Comparison of ENCODE assay signal across 20 cellular contexts in the genomic region with DNA sequence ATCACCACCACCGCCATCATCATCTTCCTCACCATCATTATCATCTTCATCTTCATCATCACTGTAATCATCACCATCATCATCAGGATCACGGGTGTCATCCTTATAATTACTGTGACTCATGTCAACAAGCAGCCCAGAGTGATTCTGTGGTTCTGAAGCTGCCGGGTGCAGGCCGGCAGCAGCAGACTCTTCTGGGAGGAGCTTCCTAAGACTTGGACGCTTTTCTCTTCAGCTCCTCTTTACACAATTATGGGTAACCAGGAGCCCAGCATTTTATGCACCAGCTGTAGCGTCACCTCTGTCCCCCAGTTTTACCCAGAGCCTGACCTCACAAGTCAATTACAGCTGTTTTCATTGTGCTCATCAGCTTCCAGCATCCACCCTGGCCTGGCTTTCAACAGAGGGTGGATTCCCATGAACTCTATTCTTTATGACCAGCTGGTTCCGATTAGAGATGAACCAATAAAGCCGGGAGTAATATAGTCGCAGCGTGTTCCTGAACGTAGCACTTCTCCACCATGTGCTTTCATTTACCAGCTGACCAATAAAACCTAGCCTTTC.
DNase-seq lines count a peak whose midpoint lies in the region; TF ChIP-seq lines count a peak whose summit lies in the region.
"Had no signal": no experiment of that assay in that cellular context is flagged by ENCODE, and none has a peak within 500 bp of the region (broad histone marks: within the 10 kb centered on the region; RNA-seq: fewer than 3 reads in every experiment).

No MANE protein-coding gene starts in this region.

- WGBS in GM23248 (ENCODE audit: low coverage in 1 of 2, low lambda C conversion rate in 2 of 2, missing lambda C conversion rate in 2 of 2), 2 experiments: 8% methylated on average over 11 of the region's 11 CpGs
- WGBS in hepatocyte (ENCODE audit: low lambda C conversion rate, missing lambda C conversion rate): 49% methylated on average over 11 of the region's 11 CpGs
- 40% methylated on average over 11 of the region's 11 CpGs for WGBS in smooth muscle cell (ENCODE audit: low lambda C conversion rate)

- H3K4me1 ChIP-seq in GM23248 (ENCODE audit: insufficient read depth) (peaks cover 10% of the 10 kb centered on the region), hepatocyte (ENCODE audit: insufficient read depth) (peaks cover 26% of the 10 kb centered on the region), smooth muscle cell (ENCODE audit: low read depth) (no peaks in the 10 kb centered on the region)
- H3K4me1 ChIP-seq: breast epithelium, foreskin keratinocyte, left lung, pancreas had no signal

- DNase-seq in GM23248 (peak; percentile 91), cardiac fibroblast (ENCODE audit: low read depth in 2 of 2) (peak; percentile 14 to 26), hepatocyte (ENCODE audit: low spot score) (peak; percentile 62), NCI-H2227 (lab: John Stamatoyannopoulos, UW; ENCODE audit: unreplicated experiment) (no peak), brain microvascular endothelial cell (no peak), NCI-H510A (lab: John Stamatoyannopoulos, UW) (no peak), smooth muscle cell (lab: John Stamatoyannopoulos, UW; ENCODE audit: unreplicated experiment) (no peak)
- DNase-seq: activated CD4-positive, alpha-beta memory T cell treated with anti-CD3 and anti-CD28 coated beads for 36 hours; activated T-cell treated with anti-CD3 and anti-CD28 coated beads, Interleukin-2, amount 50 U/mL, for 24 hours; CD4-positive, CD25-positive, alpha-beta regulatory T cell; effector CD4-positive, alpha-beta T cell; foreskin keratinocyte; left lung; MG63; NCI-H1694; NCI-H446 treated with DMSO at 0.1 percent for 48 hours; pancreas; small intestine had no signal

- H3K9me3 ChIP-seq in GM23248 (ENCODE audit: low read depth) (no peaks in the 10 kb centered on the region), hepatocyte (ENCODE audit: low read depth) (no peaks in the 10 kb centered on the region), smooth muscle cell (replicated peaks; ENCODE audit: low read depth) (no peaks in the 10 kb centered on the region)
- H3K9me3 ChIP-seq: breast epithelium, left lung, pancreas, thoracic aorta had no signal

- no peak for TF ChIP-seq CTCF in cardiac fibroblast (IDR thresholded peaks at IDR 0.05; ENCODE audit: low read depth, low read length)
- TF ChIP-seq CTCF in hepatocyte (IDR thresholded peaks at IDR 0.05; ENCODE audit: poor library complexity): no peak
- TF ChIP-seq CTCF in brain microvascular endothelial cell (IDR thresholded peaks at IDR 0.05; ENCODE audit: low read depth, low read length, missing control alignments): no peak
- no peak for TF ChIP-seq CTCF in smooth muscle cell (IDR thresholded peaks at IDR 0.05; ENCODE audit: borderline replicate concordance, insufficient read depth, poor library complexity, severe bottlenecking)

- H3K4me3 ChIP-seq in GM23248 (no peak overlapping the region), cardiac fibroblast (replicated peaks in 1 of 2; ENCODE audit: low read depth in 2 of 2, low read length in 2 of 2) (no peak overlapping the region), hepatocyte (no peak overlapping the region), brain microvascular endothelial cell (ENCODE audit: low read depth, low read length) (no peak overlapping the region), smooth muscle cell (no peak overlapping the region)
- H3K4me3 ChIP-seq: breast epithelium, left lung, MG63, pancreas, thoracic aorta had no signal

- H2AFZ ChIP-seq in GM23248 (no peak overlapping the region), hepatocyte (no peak overlapping the region), smooth muscle cell (ENCODE audit: low read depth) (no peak overlapping the region)

- in situ Hi-C loops in GM23248 (cut with MboI): no loop called here
- in situ Hi-C loops in brain microvascular endothelial cell (cut with HindIII; ENCODE audit: low pct_ligation_motif_present, low sequenced_read_pairs): no loop called here

- H3K27me3 ChIP-seq in GM23248 (replicated peaks; ENCODE audit: insufficient read depth): peaks cover 55% of the 10 kb centered on the region
- H3K27me3 ChIP-seq in hepatocyte: peaks cover 3% of the 10 kb centered on the region
- H3K27me3 ChIP-seq in brain microvascular endothelial cell (replicated peaks): no peaks in the 10 kb centered on the region
- no peaks in the 10 kb centered on the region for H3K27me3 ChIP-seq in smooth muscle cell (ENCODE audit: low read depth)
- H3K27me3 ChIP-seq: breast epithelium, foreskin keratinocyte, pancreas had no signal

- H3K9me2 ChIP-seq in GM23248 (ENCODE audit: insufficient read depth) (no peaks in the 10 kb centered on the region), hepatocyte (replicated peaks; ENCODE audit: insufficient read depth) (no peaks in the 10 kb centered on the region)

- H3K36me3 ChIP-seq in GM23248 (ENCODE audit: low read depth) (no peaks in the 10 kb centered on the region), hepatocyte (replicated peaks; ENCODE audit: insufficient read depth, low read depth) (no peaks in the 10 kb centered on the region), brain microvascular endothelial cell (replicated peaks) (no peaks in the 10 kb centered on the region), smooth muscle cell (ENCODE audit: low read depth) (no peaks in the 10 kb centered on the region)
- H3K36me3 ChIP-seq: breast epithelium, left lung, MG63, pancreas, thoracic aorta had no signal

- H3K79me2 ChIP-seq in GM23248 (ENCODE audit: insufficient read depth) (no peaks in the 10 kb centered on the region), hepatocyte (no peaks in the 10 kb centered on the region), smooth muscle cell (ENCODE audit: low read depth) (no peaks in the 10 kb centered on the region)

- H3F3A ChIP-seq in GM23248 (ENCODE audit: insufficient read depth) (peaks cover 20% of the 10 kb centered on the region), smooth muscle cell (ENCODE audit: low read depth) (no peaks in the 10 kb centered on the region)

- H3K9ac ChIP-seq in GM23248 (no peak overlapping the region), smooth muscle cell (ENCODE audit: low read depth) (no peak overlapping the region)

- H4K20me1 ChIP-seq in GM23248 (ENCODE audit: insufficient read depth): no peaks in the 10 kb centered on the region
- no peaks in the 10 kb centered on the region for H4K20me1 ChIP-seq in hepatocyte (ENCODE audit: insufficient read depth, poor library complexity, severe bottlenecking)
- no peaks in the 10 kb centered on the region for H4K20me1 ChIP-seq in smooth muscle cell (ENCODE audit: low read depth)

- H3K4me2 ChIP-seq in GM23248 (ENCODE audit: unreplicated experiment): peak overlapping the region; percentile 2
- H3K4me2 ChIP-seq in hepatocyte: peak overlapping the region; percentile 44
- H3K4me2 ChIP-seq in smooth muscle cell: no peak overlapping the region

- peak overlapping the region; percentile 31 for H3K27ac ChIP-seq in GM23248
- H3K27ac ChIP-seq in hepatocyte: peak overlapping the region; percentile 73
- no peak overlapping the region for H3K27ac ChIP-seq in brain microvascular endothelial cell
- no peak overlapping the region for H3K27ac ChIP-seq in smooth muscle cell (ENCODE audit: low read depth)
- H3K27ac ChIP-seq: breast epithelium, foreskin keratinocyte, left lung, pancreas, thoracic aorta had no signal

Comparison
In these comparisons a context has a peak if more than half of its experiments do, and no peak if none do; other contexts are left out.
1. DNase-seq: peak in GM23248 (single experiment), cardiac fibroblast (2 of 2) and hepatocyte (single experiment); none in NCI-H2227 (single experiment), brain microvascular endothelial cell (single experiment), NCI-H510A (single experiment) and smooth muscle cell (single experiment).
2. H3K27ac ChIP-seq: peak in GM23248 (single experiment) and hepatocyte (single experiment); none in brain microvascular endothelial cell (single experiment) and smooth muscle cell (single experiment).